Comparison of ENCODE assay signal across 21 cellular contexts in the genomic region with DNA sequence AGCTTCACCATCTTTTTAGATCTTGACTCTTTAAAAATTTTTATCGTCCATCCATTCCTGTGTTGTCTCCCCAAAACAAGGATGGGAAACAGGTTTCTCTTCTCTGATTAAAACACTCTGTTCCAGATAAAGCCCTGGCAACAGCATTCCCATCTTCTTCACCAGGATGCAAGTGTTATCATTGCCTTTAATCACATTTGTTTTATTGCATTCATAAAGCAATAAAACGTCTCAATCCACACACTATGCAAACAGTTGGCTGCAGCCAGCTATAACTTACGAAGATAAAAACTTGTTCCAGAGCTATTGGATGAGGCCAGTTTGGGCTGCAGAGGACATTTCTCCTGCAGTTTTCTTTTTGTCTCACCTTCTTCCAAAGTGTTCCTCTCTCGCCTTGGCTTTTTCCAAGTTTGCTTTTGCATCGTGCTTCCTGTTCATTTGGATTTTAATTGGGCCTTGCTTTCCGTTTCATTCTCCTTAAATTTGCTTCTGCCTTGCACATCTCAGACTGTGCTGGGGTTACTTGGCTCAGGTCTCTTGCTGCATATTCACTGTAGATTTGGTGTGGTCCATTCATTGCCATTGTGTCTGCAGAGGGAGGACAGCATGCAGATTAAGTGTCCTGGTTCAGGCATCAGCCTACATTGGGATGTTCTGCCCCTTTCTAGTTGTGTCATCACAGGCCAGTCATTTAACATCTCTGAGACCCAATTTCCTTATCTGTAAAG.
DNase-seq lines count a peak whose midpoint lies in the region; ATAC-seq and TF ChIP-seq lines count a peak whose summit lies in the region.
"Had no signal": no experiment of that assay in that cellular context is flagged by ENCODE, and none has a peak within 500 bp of the region (broad histone marks: within the 10 kb centered on the region; RNA-seq: fewer than 3 reads in every experiment).

No MANE protein-coding gene starts in this region.

- no peak for TF ChIP-seq CTCF in Caco-2 (IDR thresholded peaks at IDR 0.05; ENCODE audit: insufficient read depth in 1 of 2, low read depth in 1 of 2, low read length in 1 of 2, severe bottlenecking in 1 of 2, unreplicated experiment in 1 of 2)
- no peak for TF ChIP-seq CTCF in nephron progenitor cell (IDR thresholded peaks at IDR 0.05)
- no peak for TF ChIP-seq CTCF in omental fat pad (IDR thresholded peaks at IDR 0.05)
- no peak for TF ChIP-seq CTCF in right lobe of liver (IDR thresholded peaks at IDR 0.05)

- H3K27ac Mint-ChIP-seq in Caco-2 (ENCODE audit: unreplicated experiment), result peak overlapping the region; percentile 17
- peak overlapping the region; percentile 5 for H3K27ac Mint-ChIP-seq in nephron progenitor cell
- H3K27ac Mint-ChIP-seq: CD4-positive, alpha-beta T cell had no signal

- H3K9me3 ChIP-seq in Caco-2 (peaks cover 22% of the 10 kb centered on the region; the same call in 1 of the 2 replicates), right lobe of liver (no peaks in the 10 kb centered on the region)
- H3K9me3 ChIP-seq: SJCRH30 had no signal

- no peak for TF ChIP-seq POLR2A in right lobe of liver (IDR thresholded peaks at IDR 0.05)

- intact Hi-C loops in Caco-2 (cut with micrococcal nuclease; ENCODE audit: unreplicated experiment) (loop anchor here (2.0 kb wide), 2 partner anchors 14 to 20 kb away; no protein-coding TSS in a partner anchor), left colon (cut with DNase I, micrococcal nuclease) (no loop called here), right lobe of liver (cut with DNase I) (no loop called here)

- DNase-seq in Caco-2 (peak; percentile 27 to 49), LoVo (ENCODE audit: low spot score) (peak; percentile 9), left colon (no peak), nephron progenitor cell (no peak), omental fat pad (ENCODE audit: low spot score) (no peak), NCI-H748 treated with DMSO at 0.1 percent for 48 hours (lab: John Stamatoyannopoulos, UW) (no peak), right lobe of liver (no peak)
- no peak for DNase-seq in activated CD4-positive, alpha-beta T cell treated with anti-CD3 and anti-CD28 coated beads, Interleukin-2, amount 50 U/mL, for 1 hour
- DNase-seq: CD4-positive, alpha-beta T cell; COR-L47; DMS 273 treated with DMSO at 0.1 percent for 48 hours; DMS79 treated with DMSO at 0.1 percent for 48 hours; GOT3; HCEC 1CT; NCI-H1092; NCI-H1436; NCI-H1930; NCI-H345; NCI-H524; NCI-H82; SJCRH30 had no signal

- H3K27me3 ChIP-seq in Caco-2 (replicated peaks; ENCODE audit: control insufficient read depth, insufficient read depth, low read length) (no peaks in the 10 kb centered on the region), right lobe of liver (no peaks in the 10 kb centered on the region)
- H3K27me3 ChIP-seq: SJCRH30 had no signal

- WGBS in right lobe of liver (ENCODE audit: insufficient coverage, low coverage, low lambda C conversion rate, missing lambda C conversion rate), result 61% methylated on average over 6 of the region's 6 CpGs

- no TSS peak for BruUV-seq in Caco-2 (replicated peaks; lab: Mats Ljungman, UMichigan)

- ATAC-seq in left colon, result peak; percentile 100
- no peak for ATAC-seq in omental fat pad (ENCODE audit: low FRiP score)
- no peak for ATAC-seq in right lobe of liver

- POLR2A ChIA-PET in Caco-2 (lab: Charles Lee), result interaction anchor here (0.7 kb wide), 1 partner anchor 21 kb away, joined by 4 read pairs; no protein-coding TSS in a partner anchor

- H3K9me3 Mint-ChIP-seq in Caco-2 (ENCODE audit: unreplicated experiment) (peaks cover 42% of the 10 kb centered on the region), nephron progenitor cell (peaks cover 34% of the 10 kb centered on the region)

- H3K36me3 ChIP-seq in Caco-2 (ENCODE audit: control insufficient read depth, insufficient read depth, low read length) (no peaks in the 10 kb centered on the region), right lobe of liver (no peaks in the 10 kb centered on the region)
- H3K36me3 ChIP-seq: SJCRH30 had no signal

- CTCF ChIA-PET in Caco-2 (lab: Charles Lee), result interaction anchor here (1.0 to 1.3 kb wide), 2 partner anchors 10 to 251 kb away, joined by 3 to 5 read pairs; no protein-coding TSS in a partner anchor

- H3K36me3 Mint-ChIP-seq in Caco-2 (ENCODE audit: insufficient read depth, unreplicated experiment), result no peaks in the 10 kb centered on the region
- peaks cover 23% of the 10 kb centered on the region for H3K36me3 Mint-ChIP-seq in nephron progenitor cell (ENCODE audit: low read depth)

- H3K27ac ChIP-seq in right lobe of liver, result no peak overlapping the region
- H3K27ac ChIP-seq: SJCRH30 had no signal

- H3K4me1 Mint-ChIP-seq in Caco-2 (ENCODE audit: low read depth, unreplicated experiment), result peaks cover 42% of the 10 kb centered on the region
- H3K4me1 Mint-ChIP-seq in nephron progenitor cell, result peaks cover 59% of the 10 kb centered on the region

- H3K4me1 ChIP-seq in Caco-2 (peaks cover 63% of the 10 kb centered on the region), right lobe of liver (no peaks in the 10 kb centered on the region)
- H3K4me1 ChIP-seq: SJCRH30 had no signal

- H3K4me3 Mint-ChIP-seq in Caco-2 (ENCODE audit: unreplicated experiment), result peak overlapping the region; percentile 2
- H3K4me3 Mint-ChIP-seq in nephron progenitor cell, result no peak overlapping the region
- H3K4me3 Mint-ChIP-seq: CD4-positive, alpha-beta T cell had no signal

- H3K4me3 ChIP-seq in Caco-2 (ENCODE audit: low read depth, low read length) (no peak overlapping the region), right lobe of liver (no peak overlapping the region)
- H3K4me3 ChIP-seq: SJCRH30 had no signal

- H3K27me3 Mint-ChIP-seq in Caco-2 (ENCODE audit: insufficient read depth, unreplicated experiment) (no peaks in the 10 kb centered on the region), nephron progenitor cell (ENCODE audit: low read depth, poor library complexity) (peaks cover 3% of the 10 kb centered on the region)

Comparison
In these comparisons a context has a peak if more than half of its experiments do, and no peak if none do; other contexts are left out.
1. DNase-seq: peak in Caco-2 (2 of 2) and LoVo (single experiment); none in left colon (0 of 2), nephron progenitor cell (single experiment), omental fat pad (single experiment), NCI-H748 treated with DMSO at 0.1 percent for 48 hours (single experiment), activated CD4-positive, alpha-beta T cell treated with anti-CD3 and anti-CD28 coated beads, Interleukin-2, amount 50 U/mL, for 1 hour (single experiment) and right lobe of liver (0 of 3).